1 cellular context compared by ENCODE assay signal in the genomic region with DNA sequence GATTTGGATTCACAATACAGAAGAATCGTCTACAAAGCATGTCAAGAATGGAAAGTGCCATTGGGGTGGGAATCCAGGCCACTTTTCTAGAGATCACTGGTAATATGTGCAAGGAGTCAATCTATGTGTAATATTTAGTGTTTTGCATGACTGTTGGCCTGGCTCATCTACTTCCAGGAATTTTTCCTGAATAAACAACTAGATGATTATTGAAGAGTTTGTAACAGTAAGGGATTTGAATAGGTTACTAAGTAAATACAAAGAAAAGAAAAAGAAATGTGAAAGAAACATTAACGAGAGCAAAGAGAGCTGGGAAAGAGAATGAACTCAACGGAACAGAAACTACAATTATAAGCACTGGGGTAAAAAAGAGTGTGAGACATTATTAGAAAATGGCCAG.
TF ChIP-seq lines count a peak whose summit lies in the region.

No MANE protein-coding gene starts in this region.

TF ChIP-seq in WTC11, 78 proteins besides CTCF, POLR2A, EP300 and RAD21:
- TF ChIP-seq AFF4 (CRISPR knock-in tag; IDR thresholded peaks at IDR 0.05; ENCODE audit: borderline replicate concordance) (no peak), ZNF532 (CRISPR knock-in tag; IDR thresholded peaks at IDR 0.05; ENCODE audit: borderline replicate concordance) (no peak), TEAD1 (CRISPR knock-in tag; IDR thresholded peaks at IDR 0.05) (no peak), ZBTB21 (CRISPR knock-in tag; IDR thresholded peaks at IDR 0.05; ENCODE audit: borderline replicate concordance) (no peak), CREM (CRISPR knock-in tag; IDR thresholded peaks at IDR 0.05) (no peak), FOXJ3 (CRISPR knock-in tag; IDR thresholded peaks at IDR 0.05; ENCODE audit: borderline replicate concordance) (no peak), ATF1 (CRISPR knock-in tag; IDR thresholded peaks at IDR 0.05) (no peak), GTF2I (CRISPR knock-in tag; conservative IDR thresholded peaks at IDR 0.05) (no peak), NFE2L1 (CRISPR knock-in tag; IDR thresholded peaks at IDR 0.05) (no peak), ELF4 (CRISPR knock-in tag; IDR thresholded peaks at IDR 0.05; ENCODE audit: low read depth) (no peak), EMX1 (CRISPR knock-in tag; IDR thresholded peaks at IDR 0.05) (no peak), ZNF425 (CRISPR knock-in tag; conservative IDR thresholded peaks at IDR 0.05) (no peak), SMAD4 (CRISPR knock-in tag; IDR thresholded peaks at IDR 0.05) (no peak), SOX15 (CRISPR knock-in tag; IDR thresholded peaks at IDR 0.05) (no peak), ZNF263 (CRISPR knock-in tag; IDR thresholded peaks at IDR 0.05; ENCODE audit: low read depth) (no peak), SMAD3 (CRISPR knock-in tag; IDR thresholded peaks at IDR 0.05; ENCODE audit: borderline replicate concordance) (no peak), CREB1 (CRISPR knock-in tag; IDR thresholded peaks at IDR 0.05) (no peak), IRF2 (CRISPR knock-in tag; IDR thresholded peaks at IDR 0.05; ENCODE audit: borderline replicate concordance, low read depth) (no peak)
- TF ChIP-seq, protein P1, sequence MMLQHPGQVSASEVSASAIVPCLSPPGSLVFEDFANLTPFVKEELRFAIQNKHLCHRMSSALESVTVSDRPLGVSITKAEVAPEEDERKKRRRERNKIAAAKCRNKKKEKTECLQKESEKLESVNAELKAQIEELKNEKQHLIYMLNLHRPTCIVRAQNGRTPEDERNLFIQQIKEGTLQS (CRISPR knock-in tag; conservative IDR thresholded peaks at IDR 0.05) = no peak
- TF ChIP-seq, protein P2, sequence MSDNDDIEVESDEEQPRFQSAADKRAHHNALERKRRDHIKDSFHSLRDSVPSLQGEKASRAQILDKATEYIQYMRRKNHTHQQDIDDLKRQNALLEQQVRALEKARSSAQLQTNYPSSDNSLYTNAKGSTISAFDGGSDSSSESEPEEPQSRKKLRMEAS (CRISPR knock-in tag; IDR thresholded peaks at IDR 0.05) = no peak
